Comparison of ENCODE assay signal across 8 cellular contexts in genomic region chr12:52243774-52244614, GRCh38. TPM values are rescaled to one million over a fixed set of nuclear protein-coding genes. Genes with fewer than 3 reads are reported as not detected.
A peak's percentile ranks its signal among the peaks of the same experiment; 100 is the strongest.
DNase-seq lines count a peak whose midpoint lies in the region; ATAC-seq, FAIRE-seq and TF ChIP-seq lines count a peak whose summit lies in the region.

No MANE protein-coding gene starts in this region.

- peak; percentile 94 for ATAC-seq in GM19438 (IDR thresholded peaks at IDR 0.05; ENCODE audit: low read depth, unreplicated experiment)
- peak; percentile 73 for ATAC-seq in HG03469 (IDR thresholded peaks at IDR 0.05; ENCODE audit: unreplicated experiment)
- ATAC-seq in activated naive CD8-positive, alpha-beta T cell treated with anti-CD3 and anti-CD28 coated beads, Interleukin-2, amount 50 U/mL, for 24 hours: peak; percentile 98

- intact Hi-C loops in kidney (cut with DNase I): no loop called here

- peak overlapping the region; percentile 34 for H3K4me3 Mint-ChIP-seq in activated naive CD8-positive, alpha-beta T cell treated with anti-CD3 and anti-CD28 coated beads, Interleukin-2, amount 50 U/mL, for 24 hours

- H3K36me3 Mint-ChIP-seq in activated naive CD8-positive, alpha-beta T cell treated with anti-CD3 and anti-CD28 coated beads, Interleukin-2, amount 50 U/mL, for 24 hours (ENCODE audit: low read depth): no peaks in the 10 kb centered on the region

- H3K4me1 ChIP-seq in kidney (ENCODE audit: control insufficient read depth in 1 of 2, insufficient read depth in 1 of 2, low read depth in 1 of 2, low read length in 2 of 2): peaks cover 19 to 33% of the 10 kb centered on the region in 2 donors

- H3K27ac ChIP-seq in kidney (ENCODE audit: low read depth in 2 of 2, low read length in 2 of 2) (peak overlapping the region; percentile 86 to 88), WERI-Rb-1 (no peak overlapping the region)

- H3K9me3 ChIP-seq in kidney (ENCODE audit: control insufficient read depth in 1 of 2, low read length in 2 of 2): no peaks in the 10 kb centered on the region
- no peaks in the 10 kb centered on the region for H3K9me3 ChIP-seq in WERI-Rb-1 (ENCODE audit: severe bottlenecking)

- H3K27me3 ChIP-seq in WERI-Rb-1 (ENCODE audit: insufficient read depth, low read depth, severe bottlenecking): no peaks in the 10 kb centered on the region

- peaks cover 46% of the 10 kb centered on the region for H3K4me1 Mint-ChIP-seq in activated naive CD8-positive, alpha-beta T cell treated with anti-CD3 and anti-CD28 coated beads, Interleukin-2, amount 50 U/mL, for 24 hours

- no peak for FAIRE-seq in kidney (lab: Jason Lieb, UNC)

- H3K9me3 Mint-ChIP-seq in activated naive CD8-positive, alpha-beta T cell treated with anti-CD3 and anti-CD28 coated beads, Interleukin-2, amount 50 U/mL, for 24 hours: no peaks in the 10 kb centered on the region

- H3K27ac Mint-ChIP-seq in activated naive CD8-positive, alpha-beta T cell treated with anti-CD3 and anti-CD28 coated beads, Interleukin-2, amount 50 U/mL, for 24 hours: peak overlapping the region; percentile 82

- peak overlapping the region in 1 of 2 donors; percentile 3 for H3K9ac ChIP-seq in kidney (ENCODE audit: low read length in 2 of 2)

- H3K4me3 ChIP-seq in kidney (ENCODE audit: low read length in 2 of 2) (no peak overlapping the region), WERI-Rb-1 (ENCODE audit: low read depth, low read length) (no peak overlapping the region)

- TF ChIP-seq CTCF in kidney (IDR thresholded peaks at IDR 0.05; ENCODE audit: borderline replicate concordance, extremely low read depth, insufficient read depth): no peak
- TF ChIP-seq CTCF in WERI-Rb-1 (IDR thresholded peaks at IDR 0.05; ENCODE audit: low read depth, low read length): no peak

- H3K27me3 Mint-ChIP-seq in activated naive CD8-positive, alpha-beta T cell treated with anti-CD3 and anti-CD28 coated beads, Interleukin-2, amount 50 U/mL, for 24 hours: peaks cover 12% of the 10 kb centered on the region

- peak; percentile 92 for DNase-seq in COLO668 (lab: John Stamatoyannopoulos, UW; ENCODE audit: unreplicated experiment)
- DNase-seq in SHP77 treated with DMSO at 0.1 percent for 48 hours (lab: John Stamatoyannopoulos, UW): peak; percentile 83
- DNase-seq in activated naive CD8-positive, alpha-beta T cell treated with anti-CD3 and anti-CD28 coated beads, Interleukin-2, amount 50 U/mL, for 24 hours: peak; percentile 80
- DNase-seq in kidney: peak; percentile 96
- peak; percentile 72 for DNase-seq in stimulated activated CD4-positive, alpha-beta T cell treated with anti-CD3 and anti-CD28 coated beads, Interleukin-4, amount 100 ng/mL, for 24 hours
- DNase-seq in WERI-Rb-1: no peak

- H3K36me3 ChIP-seq in kidney (ENCODE audit: control insufficient read depth in 1 of 2, insufficient read depth in 2 of 2, low read length in 2 of 2): no peaks in the 10 kb centered on the region
- H3K36me3 ChIP-seq in WERI-Rb-1: no peaks in the 10 kb centered on the region

RNA-seq across cellular contexts. Expression of gene KRT7, which starts 11.0 kb away (rescaled TPM):
- 1,490 TPM for total RNA-seq in kidney
- 173 TPM for polyA plus RNA-seq in kidney (ENCODE audit: insufficient read depth, low read depth, low replicate concordance)

RNA-seq across cellular contexts. Expression of gene KRT86, which starts 30.5 kb away (rescaled TPM):
- 1.3 TPM for total RNA-seq in kidney
- polyA plus RNA-seq in kidney (ENCODE audit: insufficient read depth, low read depth, low replicate concordance): not detected

RNA-seq across cellular contexts. Expression of gene KRT81, which starts 47.3 kb away (rescaled TPM):
- total RNA-seq in kidney: not detected
- polyA plus RNA-seq in kidney (ENCODE audit: insufficient read depth, low read depth, low replicate concordance): not detected

RNA-seq across cellular contexts. Expression of gene KRT80, which starts 52.2 kb away (rescaled TPM):
- 12.3 TPM for total RNA-seq in kidney
- 1.0 TPM for polyA plus RNA-seq in kidney (ENCODE audit: insufficient read depth, low read depth, low replicate concordance)
